Comparison of ENCODE assay signal across 1 cellular context in genomic region chr17:78240012-78240655, GRCh38.
TF ChIP-seq lines count a peak whose summit lies in the region.

No MANE protein-coding gene starts in this region.

TF ChIP-seq in K562, 482 proteins besides CTCF, POLR2A, EP300 and RAD21:
- TF ChIP-seq MLLT1 (IDR thresholded peaks at IDR 0.05) (no peak), RERE (CRISPR knock-in tag; IDR thresholded peaks at IDR 0.05; ENCODE audit: borderline replicate concordance) (no peak), EGR1 (conservative IDR thresholded peaks at IDR 0.05) (no peak), ZFX (CRISPR knock-in tag; IDR thresholded peaks at IDR 0.05) (0 out of 2 replicates have a peak, but pooled peaks have one; percentile 22), NCOA4 (IDR thresholded peaks at IDR 0.05; ENCODE audit: partially characterized antibody) (no peak), PTBP1 (IDR thresholded peaks at IDR 0.05; ENCODE audit: low read depth, low read length) (no peak)
